ENCODE assay signal across 8 cellular contexts in the genomic region with DNA sequence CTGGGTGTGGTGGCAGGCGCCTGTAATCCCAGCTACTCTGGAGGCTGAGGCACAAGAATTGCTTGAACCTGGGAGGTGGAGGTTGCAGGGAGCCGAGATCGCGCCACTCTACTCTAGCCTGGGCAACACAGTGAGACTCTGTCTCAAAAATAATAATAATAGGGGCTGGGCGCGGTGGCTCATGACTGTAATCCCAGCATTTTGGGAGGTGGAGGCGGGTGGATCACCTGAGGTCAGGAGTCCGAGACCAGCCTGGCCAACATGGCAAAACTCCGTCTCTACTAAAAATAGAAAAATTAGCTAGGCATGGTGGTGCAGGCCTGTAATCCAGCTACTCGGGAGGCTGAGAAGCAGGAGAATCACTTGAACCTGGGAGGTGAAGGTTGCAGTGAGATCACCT. TPM values are rescaled to one million over a fixed set of nuclear protein-coding genes. Genes with fewer than 3 reads are reported as not detected.
DNase-seq lines count a peak whose midpoint lies in the region; ATAC-seq and TF ChIP-seq lines count a peak whose summit lies in the region.
"Not testable (repeated sequence)": the region's sequence is repeated elsewhere in the genome, so short reads cannot be mapped to it uniquely, and the experiment has no call there.

No MANE protein-coding gene starts in this region.

- POLR2A ChIA-PET in CD8-positive, alpha-beta memory T cell (lab: Charles Lee), result not testable (repeated sequence)
- POLR2A ChIA-PET in PC-9 (lab: Charles Lee; ENCODE audit: unreplicated experiment), result interaction anchor here (2.0 kb wide), 2 partner anchors 10 to 21 kb away, joined by 11 to 21 read pairs; partner anchors contain the start of gene LMNA
- POLR2A ChIA-PET in naive thymus-derived CD8-positive, alpha-beta T cell (lab: Charles Lee), result interaction anchor here (0.9 to 1.8 kb wide), 4 partner anchors 11 to 28 kb away, joined by 3 to 6 read pairs (median 5); partner anchors contain the start of gene LMNA

- not testable (repeated sequence) for H3K36me3 Mint-ChIP-seq in CD8-positive, alpha-beta memory T cell; naive thymus-derived CD8-positive, alpha-beta T cell
- H3K36me3 Mint-ChIP-seq in activated T-helper 2 cell treated with anti-CD3 and anti-CD28 coated beads, Interferon-gamma antibody, Interleukin-2, Interleukin-4, amounts not matched to agents 10 μg/mL and 5 μg/mL and 100 μg/mL, durations not matched to agents 14 hours and 24 hours and 36 hours (ENCODE audit: low read depth), result peaks cover 23% of the 10 kb centered on the region

- not testable (repeated sequence) for H2AFZ ChIP-seq in PC-9

- H3K9me3 ChIP-seq in CD8-positive, alpha-beta memory T cell (ENCODE audit: low read length); PC-9 (ENCODE audit: insufficient read depth, low read depth); left ventricle myocardium inferior (replicated peaks); spleen: not testable (repeated sequence)

- intact Hi-C loops in PC-9 (cut with micrococcal nuclease; ENCODE audit: unreplicated experiment), result loop anchor here (10.0 kb wide), 1 partner anchor 379 kb away; the partner anchor contains the start of gene MEF2D
- intact Hi-C loops in activated T-helper 2 cell treated with anti-CD3 and anti-CD28 coated beads, Interferon-gamma antibody, Interleukin-2, Interleukin-4, amounts not matched to agents 10 μg/mL and 5 μg/mL and 100 μg/mL, durations not matched to agents 14 hours and 24 hours and 36 hours (cut with micrococcal nuclease), result loop anchor here (10.0 kb wide), 1 partner anchor 379 kb away; the partner anchor contains the start of gene MEF2D
- intact Hi-C loops in left ventricle myocardium inferior (cut with micrococcal nuclease); spleen (cut with DNase I; ENCODE audit: low total_unique reads): not testable (repeated sequence)

- H3K4me1 ChIP-seq in CD8-positive, alpha-beta memory T cell (ENCODE audit: insufficient read depth, low read length), result peaks cover 73% of the 10 kb centered on the region
- H3K4me1 ChIP-seq in PC-9 (replicated peaks; ENCODE audit: insufficient read depth), result peaks cover 96% of the 10 kb centered on the region
- peaks cover 100% of the 10 kb centered on the region for H3K4me1 ChIP-seq in left ventricle myocardium inferior
- peaks cover 70 to 100% (median 93%) of the 10 kb centered on the region in 6 donors for H3K4me1 ChIP-seq in spleen
- not testable (repeated sequence) for H3K4me1 ChIP-seq in urinary bladder (ENCODE audit: insufficient read depth)

- not testable (repeated sequence) for ATAC-seq in naive thymus-derived CD8-positive, alpha-beta T cell

- H3K27me3 ChIP-seq in CD8-positive, alpha-beta memory T cell (ENCODE audit: insufficient read depth, low read length, poor library complexity, severe bottlenecking); PC-9 (ENCODE audit: insufficient read depth, low read depth); left ventricle myocardium inferior (ENCODE audit: low read depth): not testable (repeated sequence)
- peaks cover 0 to 40% (median 0%) of the 10 kb centered on the region in 7 donors for H3K27me3 ChIP-seq in spleen (replicated peaks in 1 of 7)

- WGBS in spleen, 5 donors, result 91 to 94% (median 92%) methylated on average over 10 of the region's 10 CpGs
- 64% methylated on average over 10 of the region's 10 CpGs for WGBS in urinary bladder

- not testable (repeated sequence) for H3K36me3 ChIP-seq in CD8-positive, alpha-beta memory T cell (ENCODE audit: insufficient read depth, low read length); PC-9 (ENCODE audit: low read depth); left ventricle myocardium inferior; spleen; urinary bladder (ENCODE audit: insufficient read depth)

- peaks cover 95% of the 10 kb centered on the region for H3F3A ChIP-seq in PC-9 (ENCODE audit: insufficient read depth, low read depth)

- H3K4me3 Mint-ChIP-seq in CD8-positive, alpha-beta memory T cell, result peak overlapping the region in 1 of 7 donors; percentile 45
- peak overlapping the region; percentile 47 for H3K4me3 Mint-ChIP-seq in activated T-helper 2 cell treated with anti-CD3 and anti-CD28 coated beads, Interferon-gamma antibody, Interleukin-2, Interleukin-4, amounts not matched to agents 10 μg/mL and 5 μg/mL and 100 μg/mL, durations not matched to agents 14 hours and 24 hours and 36 hours (ENCODE audit: low read depth)
- H3K4me3 Mint-ChIP-seq in naive thymus-derived CD8-positive, alpha-beta T cell, result peak overlapping the region in 3 of 10 donors; percentile 22 to 35 (median 31)

- TF ChIP-seq CTCF in PC-9 (conservative IDR thresholded peaks at IDR 0.05); coronary artery (IDR thresholded peaks at IDR 0.05); left ventricle myocardium inferior (IDR thresholded peaks at IDR 0.05; ENCODE audit: borderline replicate concordance); spleen (IDR thresholded peaks at IDR 0.05 in 8 of 11, conservative IDR thresholded peaks at IDR 0.05 in 3 of 11): not testable (repeated sequence)

- H3K27ac Mint-ChIP-seq in CD8-positive, alpha-beta memory T cell, result peak overlapping the region; percentile 28 to 99 (median 94)
- H3K27ac Mint-ChIP-seq in activated T-helper 2 cell treated with anti-CD3 and anti-CD28 coated beads, Interferon-gamma antibody, Interleukin-2, Interleukin-4, amounts not matched to agents 10 μg/mL and 5 μg/mL and 100 μg/mL, durations not matched to agents 14 hours and 24 hours and 36 hours, result peak overlapping the region; percentile 84
- H3K27ac Mint-ChIP-seq in naive thymus-derived CD8-positive, alpha-beta T cell, result peak overlapping the region in 8 of 10 donors; percentile 78 to 97 (median 92)

- H3K27me3 Mint-ChIP-seq in CD8-positive, alpha-beta memory T cell; activated T-helper 2 cell treated with anti-CD3 and anti-CD28 coated beads, Interferon-gamma antibody, Interleukin-2, Interleukin-4, amounts not matched to agents 10 μg/mL and 5 μg/mL and 100 μg/mL, durations not matched to agents 14 hours and 24 hours and 36 hours (ENCODE audit: low read depth); naive thymus-derived CD8-positive, alpha-beta T cell: not testable (repeated sequence)

- H3K4me3 ChIP-seq in CD8-positive, alpha-beta memory T cell (ENCODE audit: low read length); spleen; urinary bladder (ENCODE audit: low read depth, low read length): not testable (repeated sequence)
- H3K4me3 ChIP-seq in PC-9 (peak overlapping the region; percentile 6; the same call in 1 of the 2 replicates), coronary artery (peak overlapping the region; percentile 96), left ventricle myocardium inferior (peak overlapping the region; percentile 100)

- CTCF ChIA-PET in CD8-positive, alpha-beta memory T cell (lab: Charles Lee), result interaction anchor here (6.7 to 25.4 kb wide), 2 partner anchors 9 to 26 kb away, joined by 78 to 702 read pairs; partner anchors contain the start of gene LMNA
- CTCF ChIA-PET in PC-9 (lab: Charles Lee), result interaction anchor here (0.6 to 1.0 kb wide), 2 partner anchors 28 to 33 kb away, joined by 3 read pairs; no protein-coding TSS in a partner anchor

- H3K4me2 ChIP-seq in PC-9, result peak overlapping the region; percentile 99

- H4K20me1 ChIP-seq in PC-9 (ENCODE audit: insufficient read depth), result not testable (repeated sequence)

- H3K9me3 Mint-ChIP-seq in CD8-positive, alpha-beta memory T cell; activated T-helper 2 cell treated with anti-CD3 and anti-CD28 coated beads, Interferon-gamma antibody, Interleukin-2, Interleukin-4, amounts not matched to agents 10 μg/mL and 5 μg/mL and 100 μg/mL, durations not matched to agents 14 hours and 24 hours and 36 hours; naive thymus-derived CD8-positive, alpha-beta T cell: not testable (repeated sequence)

- H3K4me1 Mint-ChIP-seq in CD8-positive, alpha-beta memory T cell, result peaks cover 58 to 84% (median 81%) of the 10 kb centered on the region in 3 donors
- H3K4me1 Mint-ChIP-seq in activated T-helper 2 cell treated with anti-CD3 and anti-CD28 coated beads, Interferon-gamma antibody, Interleukin-2, Interleukin-4, amounts not matched to agents 10 μg/mL and 5 μg/mL and 100 μg/mL, durations not matched to agents 14 hours and 24 hours and 36 hours (ENCODE audit: low read depth), result peaks cover 65% of the 10 kb centered on the region
- H3K4me1 Mint-ChIP-seq in naive thymus-derived CD8-positive, alpha-beta T cell, result peaks cover 19 to 72% (median 62%) of the 10 kb centered on the region in 4 donors

- H3K27ac ChIP-seq in CD8-positive, alpha-beta memory T cell (ENCODE audit: low read depth, low read length), result not testable (repeated sequence)
- H3K27ac ChIP-seq in PC-9 (peak overlapping the region; percentile 98), coronary artery (peak overlapping the region; percentile 93 to 99), left ventricle myocardium inferior (replicated peaks) (peak overlapping the region; percentile 97), spleen (peak overlapping the region in 7 of 8 donors; percentile 69 to 92 (median 82)), urinary bladder (ENCODE audit: low read depth) (peak overlapping the region; percentile 54)

- H3K9me2 ChIP-seq in PC-9 (ENCODE audit: insufficient read depth), result not testable (repeated sequence)

- not testable (repeated sequence) for TF ChIP-seq POLR2A in spleen (IDR thresholded peaks at IDR 0.05)

- DNase-seq in CD8-positive, alpha-beta memory T cell; PC-9; activated T-helper 2 cell treated with anti-CD3 and anti-CD28 coated beads, Interferon-gamma antibody, Interleukin-2, Interleukin-4, amounts not matched to agents 10 μg/mL and 5 μg/mL and 100 μg/mL, durations not matched to agents 14 hours and 24 hours and 36 hours (ENCODE audit: low spot score); coronary artery (ENCODE audit: low spot score); left ventricle myocardium inferior; naive thymus-derived CD8-positive, alpha-beta T cell; spleen: not testable (repeated sequence)

- not testable (repeated sequence) for BruUV-seq in PC-9 (replicated peaks; lab: Mats Ljungman, UMichigan)

- peaks cover 77% of the 10 kb centered on the region for H3K79me2 ChIP-seq in PC-9 (ENCODE audit: low read depth)

RNA-seq across cellular contexts. Expression of gene LMNA, which starts 11.0 kb away (rescaled TPM):
- 100 to 1,000 TPM; 325 to 335 TPM for total RNA-seq in CD8-positive, alpha-beta memory T cell
- polyA plus RNA-seq in CD8-positive, alpha-beta memory T cell, result 13.9 TPM
- total RNA-seq in PC-9 (2021) (569 and 580 TPM in 2 replicates), left ventricle myocardium inferior (236 TPM), spleen (100 to 1,000 TPM in 6 of 7 donors, 10 to 100 TPM in 1; 95.1 to 279 (median 124) TPM), urinary bladder (224 TPM)
- total RNA-seq in activated T-helper 2 cell treated with anti-CD3 and anti-CD28 coated beads, Interferon-gamma antibody, Interleukin-2, Interleukin-4, amounts not matched to agents 10 μg/mL and 5 μg/mL and 100 μg/mL, durations not matched to agents 14 hours and 24 hours and 36 hours, result 246 and 247 TPM in 2 replicates
- 1 to 10 TPM; 2.0 to 2.7 TPM for total RNA-seq in naive thymus-derived CD8-positive, alpha-beta T cell
- 1 to 10 TPM in 1 of 3 donors, under 1 TPM in 2; 0.62 to 4.0 (median 0.75) TPM for polyA plus RNA-seq in naive thymus-derived CD8-positive, alpha-beta T cell
- polyA plus RNA-seq in spleen (10 to 100 TPM; 33.9 to 61.1 (median 39.4) TPM), urinary bladder (306 TPM)

RNA-seq across cellular contexts. Expression of gene SEMA4A, which starts 27.8 kb away (rescaled TPM):
- total RNA-seq in CD8-positive, alpha-beta memory T cell, result 10 to 100 TPM; 21.6 to 23.0 TPM
- polyA plus RNA-seq in CD8-positive, alpha-beta memory T cell, result 10.7 TPM
- total RNA-seq in PC-9 (2021), result 16.2 and 19.1 TPM in 2 replicates
- total RNA-seq in activated T-helper 2 cell treated with anti-CD3 and anti-CD28 coated beads, Interferon-gamma antibody, Interleukin-2, Interleukin-4, amounts not matched to agents 10 μg/mL and 5 μg/mL and 100 μg/mL, durations not matched to agents 14 hours and 24 hours and 36 hours, result 128 and 132 TPM in 2 replicates
- 1.0 TPM for total RNA-seq in left ventricle myocardium inferior
- 1 to 10 TPM; 1.2 TPM for total RNA-seq in naive thymus-derived CD8-positive, alpha-beta T cell
- 1 to 10 TPM in 1 of 3 donors, under 1 TPM in 2; 0.16 to 1.4 (median 0.22) TPM for polyA plus RNA-seq in naive thymus-derived CD8-positive, alpha-beta T cell
- total RNA-seq in spleen, result 10 to 100 TPM; 21.1 to 65.9 (median 37.7) TPM
- 1 to 10 TPM; 7.1 to 9.3 (median 9.1) TPM for polyA plus RNA-seq in spleen
- 7.3 TPM for total RNA-seq in urinary bladder
- polyA plus RNA-seq in urinary bladder, result 7.0 TPM

RNA-seq across cellular contexts. Expression of gene MEX3A, which starts 43.3 kb away (rescaled TPM):
- 1 to 10 TPM in 1 of 2 experiments, under 1 TPM in 1; 0.24 to 1.0 TPM for total RNA-seq in CD8-positive, alpha-beta memory T cell
- polyA plus RNA-seq in CD8-positive, alpha-beta memory T cell, result not detected
- total RNA-seq in PC-9 (2021) (6.6 and 7.2 TPM in 2 replicates), left ventricle myocardium inferior (0.16 TPM), spleen (under 1 TPM; 0.26 to 0.76 (median 0.38) TPM), urinary bladder (7.2 TPM)
- total RNA-seq in activated T-helper 2 cell treated with anti-CD3 and anti-CD28 coated beads, Interferon-gamma antibody, Interleukin-2, Interleukin-4, amounts not matched to agents 10 μg/mL and 5 μg/mL and 100 μg/mL, durations not matched to agents 14 hours and 24 hours and 36 hours, result 1.2 and 1.6 TPM in 2 replicates
- under 1 TPM in 1 of 2 experiments, not detected in 1; 0.38 TPM for total RNA-seq in naive thymus-derived CD8-positive, alpha-beta T cell
- not detected for polyA plus RNA-seq in naive thymus-derived CD8-positive, alpha-beta T cell
- polyA plus RNA-seq in spleen (under 1 TPM; 0.11 to 0.17 (median 0.16) TPM), urinary bladder (0.76 TPM)

Comparison
In these comparisons a context has a peak if more than half of its experiments do, and no peak if none do; other contexts are left out.
1. RNA of gene LMNA, which starts 11.0 kb away (total RNA-seq): 569 to 580 TPM in PC-9, 325 to 335 TPM in CD8-positive, alpha-beta memory T cell, 246 to 247 TPM in activated T-helper 2 cell treated with anti-CD3 and anti-CD28 coated beads, Interferon-gamma antibody, Interleukin-2, Interleukin-4, amounts not matched to agents 10 μg/mL and 5 μg/mL and 100 μg/mL, durations not matched to agents 14 hours and 24 hours and 36 hours, 236 TPM in left ventricle myocardium inferior (single experiment), 224 TPM in urinary bladder (single experiment) and 95.1 to 279 TPM in spleen; 2.0 to 2.7 TPM in naive thymus-derived CD8-positive, alpha-beta T cell; every median in the first group is over 10 times any median in the second.
2. Peak in every context shown above with its lines, with median percentiles within 50 percentile points of each other: H3K27ac Mint-ChIP-seq.